In the genomic region with DNA sequence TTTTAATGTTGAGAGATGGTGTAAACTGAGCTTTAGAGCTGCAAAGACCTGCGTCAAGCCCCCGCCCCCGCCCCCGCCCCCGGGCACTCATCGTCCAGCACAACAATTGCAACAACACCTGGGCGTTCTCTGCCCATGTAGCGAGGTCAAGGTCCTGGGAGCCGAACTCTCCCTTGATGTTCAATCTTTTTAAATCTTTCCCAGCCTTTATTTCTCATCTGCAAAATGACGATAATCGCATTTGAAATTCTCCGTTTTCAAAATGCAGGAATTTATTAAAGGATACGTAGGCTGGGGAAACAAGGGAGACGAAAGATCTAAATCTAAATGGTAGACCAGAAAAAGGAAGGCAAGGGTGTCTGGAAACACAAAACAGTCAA, we compare ENCODE assay signal across 8 cellular contexts. TPM values are rescaled to one million over a fixed set of nuclear protein-coding genes. Genes with fewer than 3 reads are reported as not detected.
DNase-seq lines count a peak whose midpoint lies in the region; ATAC-seq and TF ChIP-seq lines count a peak whose summit lies in the region.

No MANE protein-coding gene starts in this region.

- no peak overlapping the region for H3T11ph ChIP-seq in H9 (ENCODE audit: low read length)

- no peak overlapping the region for H4K91ac ChIP-seq in H9 (ENCODE audit: insufficient read length, low read depth, low read length)

- peak overlapping the region; percentile 86 for H3K18ac ChIP-seq in H9 (ENCODE audit: insufficient read length, low read depth, low read length)

- peaks cover 40% of the 10 kb centered on the region for H3K79me2 ChIP-seq in H9 (ENCODE audit: insufficient read depth, low read length)
- H3K79me2 ChIP-seq in neural progenitor cell (ENCODE audit: low read depth): peaks cover 52% of the 10 kb centered on the region

- H3K27ac Mint-ChIP-seq in H9 (peak overlapping the region in 1 of 3 experiments; percentile 85; a peak in 1 of 7 replicates), neural progenitor cell (no peak overlapping the region)

- no CpG with 5 or more reads among the region's 14 CpGs for WGBS in H9 (ENCODE audit: extremely low coverage, insufficient read length, low lambda C conversion rate)
- 0 to 2% methylated on average over 10 to 14 of the region's 14 CpGs for WGBS in esophagus squamous epithelium, 2 donors

- no peaks in the 10 kb centered on the region for H3K27me3 ChIP-seq in H9 (ENCODE audit: insufficient read depth, low read length)
- no peaks in the 10 kb centered on the region for H3K27me3 ChIP-seq in esophagus squamous epithelium
- no peaks in the 10 kb centered on the region for H3K27me3 ChIP-seq in neural progenitor cell

- intact Hi-C loops in esophagus squamous epithelium (cut with DNase I): loop anchor here (5.0 kb wide), 1 partner anchor 120 kb away; a partner anchor contains a TSS

- no peak overlapping the region for H4K5ac ChIP-seq in H9 (ENCODE audit: insufficient read length, low read depth, low read length)

- H3K23ac ChIP-seq in H9 (ENCODE audit: insufficient read length, low read depth, low read length): no peak overlapping the region

- TF ChIP-seq CTCF in H9 (conservative IDR thresholded peaks at IDR 0.05) (no peak), esophagus squamous epithelium (IDR thresholded peaks at IDR 0.05) (no peak), neural progenitor cell (IDR thresholded peaks at IDR 0.05) (no peak)

- H3K56ac ChIP-seq in H9 (ENCODE audit: insufficient read length, low read depth, low read length): no peak overlapping the region

- H3K4me1 ChIP-seq in ES-I3 (ENCODE audit: insufficient read depth, low read length) (peaks cover 11% of the 10 kb centered on the region; the same call in 1 of the 2 replicates), H9 (ENCODE audit: insufficient read depth, low read length) (no peaks in the 10 kb centered on the region; the same call in 1 of the 2 replicates), esophagus squamous epithelium (peaks cover 7 to 60% (median 17%) of the 10 kb centered on the region in 3 donors), neural progenitor cell (peaks cover 19% of the 10 kb centered on the region)

- H2AFZ ChIP-seq in H9 (ENCODE audit: low read length) (no peak overlapping the region), neural progenitor cell (replicated peaks) (peak overlapping the region; percentile 100)

- peak; percentile 73 for DNase-seq in H9
- DNase-seq in RPMI7951 (ENCODE audit: low read depth): peak; percentile 15
- DNase-seq in esophagus squamous epithelium (lab: John Stamatoyannopoulos, UW): peak; percentile 1
- DNase-seq in neural progenitor cell (ENCODE audit: low spot score): peak; percentile 22
- DNase-seq in DMS 273 (lab: John Stamatoyannopoulos, UW; ENCODE audit: unreplicated experiment): no peak
- DNase-seq in retina: no peak

- H2BK120ac ChIP-seq in H9 (ENCODE audit: low read depth, low read length, poor library complexity, severe bottlenecking): no peak overlapping the region

- ATAC-seq in HG03469 (IDR thresholded peaks at IDR 0.05; ENCODE audit: unreplicated experiment): no peak

- H3K36me3 ChIP-seq in ES-I3 (ENCODE audit: insufficient read depth, low read length) (no peaks in the 10 kb centered on the region), esophagus squamous epithelium (peaks cover 0 to 17% (median 0%) of the 10 kb centered on the region in 3 donors), neural progenitor cell (no peaks in the 10 kb centered on the region)

- H3K4me3 Mint-ChIP-seq in H9: no peak overlapping the region
- H3K4me3 Mint-ChIP-seq in neural progenitor cell: no peak overlapping the region

- peak overlapping the region; percentile 74 for H2BK5ac ChIP-seq in H9 (ENCODE audit: insufficient read length, low read length)

- H2BK15ac ChIP-seq in H9 (ENCODE audit: low read depth, low read length): no peak overlapping the region

- peaks cover 10% of the 10 kb centered on the region for H3K23me2 ChIP-seq in H9 (ENCODE audit: insufficient read length, low read depth, low read length, poor library complexity, severe bottlenecking)

- no peak overlapping the region for H3K4ac ChIP-seq in H9 (ENCODE audit: low read depth, low read length)

- H3K4me1 Mint-ChIP-seq in H9 (peaks cover 34 to 38% of the 10 kb centered on the region in 2 experiments), neural progenitor cell (peaks cover 25% of the 10 kb centered on the region)

- H3K27ac ChIP-seq in H9 (ENCODE audit: insufficient read length, low read depth, low read length): peak overlapping the region; percentile 86
- peak overlapping the region; percentile 62 to 95 (median 90) for H3K27ac ChIP-seq in esophagus squamous epithelium
- H3K27ac ChIP-seq in neural progenitor cell: no peak overlapping the region

- peaks cover 14 to 16% (median 15%) of the 10 kb centered on the region in 3 experiments for H3K36me3 Mint-ChIP-seq in H9 (ENCODE audit: insufficient read depth in 1 of 3, low read depth in 3 of 3)
- H3K36me3 Mint-ChIP-seq in neural progenitor cell: peaks cover 23% of the 10 kb centered on the region

- H3K4me3 ChIP-seq in esophagus squamous epithelium (peak overlapping the region; percentile 71 to 97 (median 86)), neural progenitor cell (peak overlapping the region; percentile 89)

- H4K20me1 ChIP-seq in H9 (ENCODE audit: control insufficient read depth, insufficient read depth, insufficient read length) (no peaks in the 10 kb centered on the region), neural progenitor cell (ENCODE audit: low read depth) (peaks cover 41% of the 10 kb centered on the region)

- TF ChIP-seq POLR2A in esophagus squamous epithelium (IDR thresholded peaks at IDR 0.05): no peak

- no peak overlapping the region for H4K8ac ChIP-seq in H9 (replicated peaks; ENCODE audit: insufficient read length, low read depth, low read length)

- no peak overlapping the region for H2BK20ac ChIP-seq in H9 (ENCODE audit: low read depth, low read length, poor library complexity, severe bottlenecking)

- H3K9me3 Mint-ChIP-seq in H9 (no peaks in the 10 kb centered on the region), neural progenitor cell (peaks cover 4% of the 10 kb centered on the region)

- H3K4me2 ChIP-seq in H9 (ENCODE audit: insufficient read depth, insufficient read length, low read length) (peak overlapping the region; percentile 86), neural progenitor cell (peak overlapping the region; percentile 97)

- no peaks in the 10 kb centered on the region for H3K27me3 Mint-ChIP-seq in H9 (ENCODE audit: low read depth)
- H3K27me3 Mint-ChIP-seq in neural progenitor cell (ENCODE audit: insufficient read depth, low read depth): no peaks in the 10 kb centered on the region

- no peak overlapping the region for H2AK5ac ChIP-seq in H9 (ENCODE audit: insufficient read length, low read length)

- H2BK12ac ChIP-seq in H9 (ENCODE audit: insufficient read length, low read depth, low read length): no peak overlapping the region

- H3K14ac ChIP-seq in H9 (ENCODE audit: insufficient read depth, low read length): peak overlapping the region; percentile 79; the same call in 1 of the 2 replicates

- H3K79me1 ChIP-seq in H9 (ENCODE audit: insufficient read depth, low read depth, low read length, poor library complexity, severe bottlenecking): no peaks in the 10 kb centered on the region

- peak overlapping the region; percentile 81 for H3K9ac ChIP-seq in ES-I3 (ENCODE audit: low read depth, low read length)
- peak overlapping the region; percentile 94 for H3K9ac ChIP-seq in H9 (ENCODE audit: extremely low read depth, insufficient read length, low read length)
- H3K9ac ChIP-seq in neural progenitor cell: peak overlapping the region; percentile 58

- H3K9me3 ChIP-seq in ES-I3 (ENCODE audit: control insufficient read depth, insufficient read depth, low read length): no peaks in the 10 kb centered on the region
- no peaks in the 10 kb centered on the region for H3K9me3 ChIP-seq in H9 (ENCODE audit: control insufficient read depth, low read depth, low read length)
- H3K9me3 ChIP-seq in esophagus squamous epithelium: no peaks in the 10 kb centered on the region
- H3K9me3 ChIP-seq in neural progenitor cell (ENCODE audit: low read depth): no peaks in the 10 kb centered on the region

- H3F3A ChIP-seq in neural progenitor cell (ENCODE audit: low read depth): peaks cover 14% of the 10 kb centered on the region

RNA-seq across cellular contexts. Expression of a gene that starts 0.6 kb away (rescaled TPM):
- total RNA-seq in H9 (2021): 68.3 and 79.3 TPM in 2 replicates
- 88.9 and 95.4 TPM in 2 replicates for total RNA-seq in RPMI7951 (2014; rRNA removed; shearing (Covaris generic))
- total RNA-seq in esophagus squamous epithelium: 100 to 1,000 TPM; 122 to 302 (median 172) TPM
- 190 and 298 TPM in 2 replicates for total RNA-seq in neural progenitor cell (ENCODE audit: low replicate concordance)

RNA-seq across cellular contexts. Expression of a gene that starts 52.0 kb away (rescaled TPM):
- total RNA-seq in H9 (2021) (10.0 and 11.6 TPM in 2 replicates), esophagus squamous epithelium (10 to 100 TPM in 3 of 4 donors, 1 to 10 TPM in 1; 6.6 to 50.4 (median 24.1) TPM), neural progenitor cell (ENCODE audit: low replicate concordance) (43.6 and 47.4 TPM in 2 replicates)
- total RNA-seq in RPMI7951 (2014; rRNA removed; shearing (Covaris generic)): under 0.01 and 0.10 TPM in 2 replicates

Comparison
In these comparisons a context has a peak if more than half of its experiments do, and no peak if none do; other contexts are left out.
1. DNase-seq: peak in H9 (single experiment), RPMI7951 (single experiment), esophagus squamous epithelium (single experiment) and neural progenitor cell (single experiment); none in DMS 273 (single experiment) and retina (single experiment).
2. Peak in every context shown above with its lines, with median percentiles within 50 percentile points of each other: H3K9ac ChIP-seq.